In genomic region chr10:117804470-117805011, GRCh38 we compare ENCODE assay signal across 14 cellular contexts.
DNase-seq lines count a peak whose midpoint lies in the region; ATAC-seq and TF ChIP-seq lines count a peak whose summit lies in the region.
"Had no signal": no experiment of that assay in that cellular context is flagged by ENCODE, and none has a peak within 500 bp of the region (broad histone marks: within the 10 kb centered on the region; RNA-seq: fewer than 3 reads in every experiment).

No MANE protein-coding gene starts in this region.

- no peaks in the 10 kb centered on the region for H3K9me3 ChIP-seq in right atrium auricular region
- H3K9me3 ChIP-seq in left ventricle myocardium inferior (replicated peaks) = peaks cover 4% of the 10 kb centered on the region
- H3K9me3 ChIP-seq: testis had no signal

- H3K27ac Mint-ChIP-seq in immature natural killer cell = no peak overlapping the region

- H3K36me3 ChIP-seq in right atrium auricular region (no peaks in the 10 kb centered on the region), left ventricle myocardium inferior (no peaks in the 10 kb centered on the region)

- DNase-seq in right atrium auricular region (ENCODE audit: low spot score) = peak; percentile 47
- no peak for DNase-seq in left ventricle myocardium inferior
- peak in 56 of 58 donors; percentile 6 to 89 (median 64) for DNase-seq in anterior cingulate cortex (lab: John Stamatoyannopoulos, UW)
- peak; percentile 80 for DNase-seq in left kidney (ENCODE audit: low read depth, low spot score)
- DNase-seq in immature natural killer cell = no peak
- DNase-seq in NCI-H2227 (lab: John Stamatoyannopoulos, UW; ENCODE audit: unreplicated experiment) = no peak
- no peak for DNase-seq in GF-D8 (lab: John Stamatoyannopoulos, UW)
- DNase-seq: activated CD4-positive, alpha-beta T cell treated with anti-CD3 and anti-CD28 coated beads, Interleukin-2, amount 50 U/mL, for 1 hour; NCI-H1092; OCI-M1; testis had no signal

- TF ChIP-seq CTCF in right atrium auricular region (IDR thresholded peaks at IDR 0.05) (no peak), left ventricle myocardium inferior (IDR thresholded peaks at IDR 0.05; ENCODE audit: borderline replicate concordance) (no peak)

- no peak for ATAC-seq in HG03159 (IDR thresholded peaks at IDR 0.05; ENCODE audit: unreplicated experiment)

- H3K4me1 ChIP-seq in right atrium auricular region (no peaks in the 10 kb centered on the region), left ventricle myocardium inferior (no peaks in the 10 kb centered on the region)
- H3K4me1 ChIP-seq: parathyroid adenoma, testis had no signal

- no peaks in the 10 kb centered on the region for H3K36me3 Mint-ChIP-seq in immature natural killer cell

- intact Hi-C loops in left ventricle myocardium inferior (cut with micrococcal nuclease) = no loop called here

- H3K27ac ChIP-seq in right atrium auricular region = no peak overlapping the region
- no peak overlapping the region for H3K27ac ChIP-seq in left ventricle myocardium inferior (replicated peaks)
- H3K27ac ChIP-seq: parathyroid adenoma, testis had no signal

- H3K4me3 ChIP-seq in right atrium auricular region (no peak overlapping the region), left ventricle myocardium inferior (no peak overlapping the region)
- H3K4me3 ChIP-seq: testis had no signal

- H3K27me3 ChIP-seq in right atrium auricular region (no peaks in the 10 kb centered on the region), left ventricle myocardium inferior (ENCODE audit: low read depth) (peaks cover 57% of the 10 kb centered on the region)
- H3K27me3 ChIP-seq: testis had no signal

- no peak overlapping the region for H3K4me3 Mint-ChIP-seq in immature natural killer cell
- H3K4me3 Mint-ChIP-seq: central memory CD8-positive, alpha-beta T cell had no signal

- H3K4me1 Mint-ChIP-seq in immature natural killer cell = no peaks in the 10 kb centered on the region
- H3K4me1 Mint-ChIP-seq: central memory CD8-positive, alpha-beta T cell had no signal

- H3K9me3 Mint-ChIP-seq in immature natural killer cell = peaks cover 0 to 7% (median 0%) of the 10 kb centered on the region in 6 donors
- H3K9me3 Mint-ChIP-seq: central memory CD8-positive, alpha-beta T cell had no signal

- H3K27me3 Mint-ChIP-seq in immature natural killer cell (ENCODE audit: low read depth in 3 of 3) = peaks cover 3 to 10% (median 7%) of the 10 kb centered on the region in 3 donors

Comparison
In these comparisons a context has a peak if more than half of its experiments do, and no peak if none do; other contexts are left out.
1. DNase-seq: peak in right atrium auricular region (single experiment), anterior cingulate cortex (56 of 58) and left kidney (single experiment); none in left ventricle myocardium inferior (single experiment), immature natural killer cell (0 of 3), NCI-H2227 (single experiment) and GF-D8 (single experiment).